ENCODE assay signal across 8 cellular contexts in the genomic region with DNA sequence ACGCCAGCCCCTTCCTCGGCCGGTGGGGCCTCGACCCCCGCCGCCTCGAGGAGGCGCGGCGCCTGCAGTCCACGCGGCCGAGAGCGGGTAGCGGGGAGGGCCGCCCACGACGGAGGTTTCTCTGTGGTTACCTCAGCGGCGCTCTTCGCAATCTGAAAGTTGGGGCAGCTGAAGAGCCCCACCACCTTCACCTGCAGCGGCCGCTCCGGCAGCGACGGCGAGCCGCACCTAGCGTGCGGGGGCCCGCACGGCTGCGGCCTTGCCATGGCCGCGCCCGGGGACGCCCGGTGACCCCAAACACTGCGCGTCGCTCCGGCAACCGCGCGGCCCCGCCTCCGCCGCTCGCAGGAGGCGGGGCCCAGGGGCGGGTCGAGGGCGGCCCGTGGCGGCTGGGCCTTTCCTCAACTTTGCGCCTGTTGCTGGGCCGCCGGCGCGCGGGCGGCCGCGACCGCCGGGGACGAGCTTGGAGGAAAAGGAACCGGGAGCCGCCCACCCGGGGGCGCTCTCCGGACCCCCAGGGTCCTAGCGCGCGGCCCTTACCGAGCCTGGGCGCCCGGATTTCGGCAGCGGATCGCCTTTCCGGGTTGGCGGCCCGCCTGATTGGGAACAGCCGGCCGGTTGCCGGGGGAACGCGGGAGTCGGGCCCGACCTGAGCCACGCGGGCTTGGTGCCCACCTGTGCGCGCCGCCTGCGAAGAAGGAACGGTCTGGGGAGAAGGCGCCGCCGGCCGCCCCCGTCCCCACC. TPM values are rescaled to one million over a fixed set of nuclear protein-coding genes. Genes with fewer than 3 reads are reported as not detected.
DNase-seq lines count a peak whose midpoint lies in the region; ATAC-seq and TF ChIP-seq lines count a peak whose summit lies in the region.

A gene (minus strand): TSS at position 304 of the 744 bp plus-strand sequence. CDS start 38 bp downstream, at position 266.
A gene with protein sequence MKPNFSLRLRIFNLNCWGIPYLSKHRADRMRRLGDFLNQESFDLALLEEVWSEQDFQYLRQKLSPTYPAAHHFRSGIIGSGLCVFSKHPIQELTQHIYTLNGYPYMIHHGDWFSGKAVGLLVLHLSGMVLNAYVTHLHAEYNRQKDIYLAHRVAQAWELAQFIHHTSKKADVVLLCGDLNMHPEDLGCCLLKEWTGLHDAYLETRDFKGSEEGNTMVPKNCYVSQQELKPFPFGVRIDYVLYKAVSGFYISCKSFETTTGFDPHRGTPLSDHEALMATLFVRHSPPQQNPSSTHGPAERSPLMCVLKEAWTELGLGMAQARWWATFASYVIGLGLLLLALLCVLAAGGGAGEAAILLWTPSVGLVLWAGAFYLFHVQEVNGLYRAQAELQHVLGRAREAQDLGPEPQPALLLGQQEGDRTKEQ (plus strand): TSS at position 400 of the 744 bp plus-strand sequence. CDS start 398 bp downstream, outside the sequence.

- ATAC-seq in DND-41 (ENCODE audit: insufficient read depth, low read depth): peak; percentile 84
- peak; percentile 93 for ATAC-seq in GM21529 (IDR thresholded peaks at IDR 0.05; ENCODE audit: unreplicated experiment)
- ATAC-seq in IMR-90 (ENCODE audit: low read depth): peak; percentile 90

- H3K27ac Mint-ChIP-seq in neural crest cell (ENCODE audit: unreplicated experiment): peak within 1 kb of the TSS; percentile 90

- H2AK9ac ChIP-seq in IMR-90 (replicated peaks; ENCODE audit: low read depth, low read length, poor library complexity): peak within 1 kb of the TSS; percentile 76

- DNase-seq in DND-41: peak; percentile 85
- peak; percentile 87 for DNase-seq in IMR-90
- DNase-seq in RKO (ENCODE audit: low spot score): peak; percentile 91
- peak; percentile 71 for DNase-seq in activated effector memory CD4-positive, alpha-beta T cell treated with Interleukin-2 at 50 U/mL for 16 hours
- peak; percentile 81 for DNase-seq in fibroblast of the conjunctiva (ENCODE audit: low read depth)
- DNase-seq in neural crest cell (ENCODE audit: low read depth, low spot score): peak; percentile 72
- peak; percentile 86 for DNase-seq in stomach

- dilution Hi-C loops in IMR-90 (cut with HindIII; ENCODE audit: low sequenced_read_pairs, unreplicated experiment): no loop called here

- H3K79me2 ChIP-seq in DND-41 (ENCODE audit: insufficient read depth, low read length): peaks cover 6% of the 10 kb centered on the region; the same call in 1 of the 2 replicates

- H3K9me3 ChIP-seq in DND-41 (ENCODE audit: insufficient read depth, low read length, severe bottlenecking): no peaks in the 10 kb centered on the region
- no peaks in the 10 kb centered on the region for H3K9me3 ChIP-seq in IMR-90 (ENCODE audit: control insufficient read depth, insufficient read depth, low read length)
- H3K9me3 ChIP-seq in stomach: no peaks in the 10 kb centered on the region

- H3K4me3 ChIP-seq in DND-41 (ENCODE audit: low read depth in 1 of 2, low read length in 2 of 2) (peak within 1 kb of the TSS; percentile 55 to 67; a peak in 3 of 4 replicates), IMR-90 (ENCODE audit: insufficient read depth, low read depth, low read length) (peak within 1 kb of the TSS; percentile 70), stomach (peak within 1 kb of the TSS; percentile 62 to 89 (median 80))

- H3K4me3 Mint-ChIP-seq in neural crest cell: peak within 1 kb of the TSS; percentile 97

- H2AFZ ChIP-seq in DND-41 (ENCODE audit: low read depth, low read length) (peak within 1 kb of the TSS; percentile 77), IMR-90 (replicated peaks; ENCODE audit: low read length, poor library complexity) (peak within 1 kb of the TSS; percentile 99)

- H3K27me3 ChIP-seq in DND-41 (ENCODE audit: insufficient read depth, low read length, poor library complexity) (no peaks in the 10 kb centered on the region), IMR-90 (ENCODE audit: control insufficient read depth, insufficient read depth, low read length) (no peaks in the 10 kb centered on the region), stomach (no peaks in the 10 kb centered on the region)

- H3K9ac ChIP-seq in DND-41 (ENCODE audit: low read depth, low read length): peak within 1 kb of the TSS; percentile 82
- peak within 1 kb of the TSS; percentile 72 for H3K9ac ChIP-seq in IMR-90 (ENCODE audit: low read depth, low read length)

- intact Hi-C loops in IMR-90 (cut with micrococcal nuclease) (loop anchor here (1.0 kb wide), 1 partner anchor 57 kb away; no protein-coding TSS in a partner anchor), stomach (cut with DNase I; ENCODE audit: low total_unique reads) (no loop called here)

- in situ Hi-C loops in IMR-90 (cut with MboI; ENCODE audit: low sequenced_read_pairs): no loop called here

- H3K56ac ChIP-seq in IMR-90 (ENCODE audit: extremely low read depth, insufficient read depth, low read length): peak within 1 kb of the TSS; percentile 49; the same call in 1 of the 2 replicates

- peak within 1 kb of the TSS; percentile 25 for H2BK5ac ChIP-seq in IMR-90 (ENCODE audit: low read depth, low read length, poor library complexity, severe bottlenecking)

- no peak within 1 kb of the TSS for H2BK20ac ChIP-seq in IMR-90 (ENCODE audit: low read depth, low read length)

- peak within 1 kb of the TSS; percentile 46 to 79; a peak in 2 of 4 replicates for H4K8ac ChIP-seq in IMR-90 (ENCODE audit: low read depth in 2 of 2, low read length in 2 of 2)

- H3K4ac ChIP-seq in IMR-90 (ENCODE audit: low read depth, low read length): peak within 1 kb of the TSS; percentile 71

- CTCF ChIA-PET in IMR-90 (lab: Yijun Ruan, JAX): interaction anchor here (0.6 to 0.9 kb wide), 2 partner anchors 12 to 27 kb away, joined by 3 to 4 read pairs; no protein-coding TSS in a partner anchor

- peaks cover 17% of the 10 kb centered on the region for H3K4me1 Mint-ChIP-seq in neural crest cell

- peak within 1 kb of the TSS; percentile 73 for H2AK5ac ChIP-seq in IMR-90 (ENCODE audit: low read depth, low read length)

- peaks cover 0 to 16% of the 10 kb centered on the region in 2 experiments; a peak in 2 of 4 replicates for H3K79me1 ChIP-seq in IMR-90 (ENCODE audit: low read depth in 1 of 2, low read length in 2 of 2)

- TF ChIP-seq CTCF in DND-41 (IDR thresholded peaks at IDR 0.05; ENCODE audit: borderline replicate concordance, extremely low read depth, low read length, poor library complexity, severe bottlenecking) (peak; percentile 19), IMR-90 (conservative IDR thresholded peaks at IDR 0.05; ENCODE audit: low read depth, low read length) (peak; percentile 46), neural crest cell (conservative IDR thresholded peaks at IDR 0.05) (peak; percentile 37), stomach (IDR thresholded peaks at IDR 0.05) (peak in 1 of 7 experiments; percentile 39)

- H3K14ac ChIP-seq in IMR-90 (replicated peaks; ENCODE audit: low read depth, low read length): peak within 1 kb of the TSS; percentile 71

- TF ChIP-seq EP300 in stomach (IDR thresholded peaks at IDR 0.05): no peak

- no TSS peak for BruUV-seq in IMR-90 (replicated peaks; lab: Mats Ljungman, UMichigan)

- H3K18ac ChIP-seq in IMR-90 (ENCODE audit: low read depth, low read length): peak within 1 kb of the TSS; percentile 4; the same call in 1 of the 2 replicates

- 0 out of 2 replicates have a peak within 1 kb of the TSS, but pooled peaks have one; percentile 4 for H2BK120ac ChIP-seq in IMR-90 (ENCODE audit: low read depth, low read length)

- no peak within 1 kb of the TSS for H2BK15ac ChIP-seq in IMR-90 (ENCODE audit: low read depth, low read length)

- peaks cover 2% of the 10 kb centered on the region for H3K36me3 Mint-ChIP-seq in neural crest cell (ENCODE audit: low read depth)

- peak within 1 kb of the TSS; percentile 74 for H3K23ac ChIP-seq in IMR-90 (ENCODE audit: low read depth, low read length)

- no peak for TF ChIP-seq RAD21 in IMR-90 (IDR thresholded peaks at IDR 0.05; ENCODE audit: low read length)

- H3K4me1 ChIP-seq in DND-41 (ENCODE audit: insufficient read depth, low read length) (peaks cover 33% of the 10 kb centered on the region), IMR-90 (ENCODE audit: control insufficient read depth, insufficient read depth, low read length) (peaks cover 8% of the 10 kb centered on the region), stomach (peaks cover 20 to 36% (median 29%) of the 10 kb centered on the region in 4 donors)

- H3K9me3 Mint-ChIP-seq in neural crest cell: no peaks in the 10 kb centered on the region

- TF ChIP-seq POLR2A in IMR-90 (IDR thresholded peaks at IDR 0.05; ENCODE audit: low read depth, low read length): peak; percentile 61
- no peak for TF ChIP-seq POLR2A in stomach (IDR thresholded peaks at IDR 0.05)

- H4K5ac ChIP-seq in IMR-90 (ENCODE audit: low read depth, low read length): no peak within 1 kb of the TSS

- no peak within 1 kb of the TSS; the same call in 1 of the 2 replicates for H4K91ac ChIP-seq in IMR-90 (ENCODE audit: insufficient read depth, low read depth, low read length)

- POLR2A ChIA-PET in IMR-90 (lab: Charles Lee; ENCODE audit: unreplicated experiment): no interaction called here

- no peaks in the 10 kb centered on the region for H3K27me3 Mint-ChIP-seq in neural crest cell (ENCODE audit: low read depth)

- H4K20me1 ChIP-seq in DND-41 (ENCODE audit: insufficient read depth, low read length) (peaks cover 10% of the 10 kb centered on the region; the same call in 1 of the 2 replicates), IMR-90 (ENCODE audit: insufficient read depth, low read length) (no peaks in the 10 kb centered on the region)

- 0% methylated on average over 35 of the region's 103 CpGs; no CpG with 5 or more reads in 1 of the 2 experiments for WGBS in IMR-90 (ENCODE audit: extremely low coverage in 2 of 2, insufficient read length in 1 of 2), 2 experiments
- 0 to 1% (median 0%) methylated on average over 25 to 103 of the region's 103 CpGs for WGBS in stomach, 5 donors

- H3K36me3 ChIP-seq in DND-41 (ENCODE audit: insufficient read depth, low read length): peaks cover 36% of the 10 kb centered on the region
- peaks cover 29% of the 10 kb centered on the region for H3K36me3 ChIP-seq in IMR-90 (ENCODE audit: control insufficient read depth, insufficient read depth, low read length)
- peaks cover 17 to 36% (median 32%) of the 10 kb centered on the region in 4 donors for H3K36me3 ChIP-seq in stomach

- H3K27ac ChIP-seq in DND-41 (ENCODE audit: low read length) (peak within 1 kb of the TSS; percentile 61), IMR-90 (ENCODE audit: insufficient read depth, low read length) (peak within 1 kb of the TSS; percentile 48), stomach (peak within 1 kb of the TSS; percentile 82 to 90 (median 85))

- H3K9me1 ChIP-seq in IMR-90 (ENCODE audit: insufficient read depth, low read length): peaks cover 13% of the 10 kb centered on the region

- H3K4me2 ChIP-seq in DND-41 (ENCODE audit: insufficient read depth, low read length) (peak within 1 kb of the TSS; percentile 93), IMR-90 (ENCODE audit: low read depth, low read length) (peak within 1 kb of the TSS; percentile 93)

RNA-seq across cellular contexts. Expression of the first gene that starts in this region (rescaled TPM):
- 0.18 and 1.4 TPM in 2 replicates for total RNA-seq in IMR-90 (2012; rRNA removed)
- polyA plus RNA-seq in IMR-90 (2012; rRNA removed): 0.07 and 0.15 TPM in 2 replicates
- polyA plus RNA-seq in IMR-90 (2012; cell fraction: cytosol; rRNA removed): 0.09 and 0.12 TPM in 2 replicates
- 0.06 and 0.09 TPM in 2 replicates for polyA plus RNA-seq in IMR-90 (2012; cell fraction: nucleus; rRNA removed; ENCODE audit: low replicate concordance)
- 2.2 and 3.3 TPM in 2 replicates for total RNA-seq in neural crest cell
- total RNA-seq in stomach: 1 to 10 TPM in 3 of 5 donors, not detected in 2; 1.4 to 8.6 (median 3.2) TPM
- 1 to 10 TPM; 1.0 to 4.0 (median 2.7) TPM for polyA plus RNA-seq in stomach

RNA-seq across cellular contexts. Expression of the second gene that starts in this region (rescaled TPM):
- total RNA-seq in IMR-90 (2012; rRNA removed) (8.3 and 9.0 TPM in 2 replicates), neural crest cell (9.7 and 10.1 TPM in 2 replicates), stomach (10 to 100 TPM; 10.7 to 80.5 (median 17.2) TPM)
- polyA plus RNA-seq in IMR-90 (2012; rRNA removed) (7.1 and 7.7 TPM in 2 replicates), stomach (10 to 100 TPM; 14.0 to 21.8 (median 17.6) TPM)
- 5.2 and 6.0 TPM in 2 replicates for polyA plus RNA-seq in IMR-90 (2012; cell fraction: cytosol; rRNA removed)
- 18.1 and 25.2 TPM in 2 replicates for polyA plus RNA-seq in IMR-90 (2012; cell fraction: nucleus; rRNA removed; ENCODE audit: low replicate concordance)

Comparison
In these comparisons a context has a peak if more than half of its experiments do, and no peak if none do; other contexts are left out.
1. Peak in every context shown above with its lines: DNase-seq, ATAC-seq, H3K4me3 ChIP-seq and H3K27ac ChIP-seq.